10 cellular contexts compared by ENCODE assay signal in the genomic region with DNA sequence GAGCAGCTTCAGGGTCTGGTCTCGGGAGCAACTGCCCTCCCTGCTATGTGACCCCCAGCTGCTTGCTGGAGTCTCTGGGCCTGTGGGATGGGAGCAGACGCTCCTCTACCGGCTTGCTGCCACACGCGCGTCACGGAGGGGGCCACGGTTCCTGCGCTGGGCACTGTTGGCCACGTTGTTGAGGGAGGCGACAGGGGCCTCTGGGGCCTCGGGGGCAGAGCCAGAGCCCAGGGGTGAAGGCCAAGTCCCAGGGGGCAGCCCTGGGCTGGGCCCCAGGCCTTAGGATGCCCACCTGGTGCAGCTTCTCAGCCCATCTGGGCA.
"Had no signal": no experiment of that assay in that cellular context is flagged by ENCODE, and none has a peak within 500 bp of the region (broad histone marks: within the 10 kb centered on the region; RNA-seq: fewer than 3 reads in every experiment).

No MANE protein-coding gene starts in this region.

- DNase-seq: endodermal cell; occipital lobe; stimulated activated CD4-positive, alpha-beta T cell treated with anti-CD3 and anti-CD28 coated beads, Interleukin-4, amount 100 ng/mL, for 24 hours; stimulated activated naive CD8-positive, alpha-beta T cell treated with anti-CD3 and anti-CD28 coated beads, Interleukin-15, amount 100 ng/mL, for 72 hours; tibial artery had no signal

- H3K9me3 Mint-ChIP-seq: activated naive CD4-positive, alpha-beta T cell treated with anti-CD3 and anti-CD28 coated beads, Interleukin-2, amount 50 U/mL, for 24 hours; activated T-helper 2 cell treated with anti-CD3 and anti-CD28 coated beads, Interferon-gamma antibody, Interleukin-2, Interleukin-4, amounts not matched to agents 10 μg/mL and 5 μg/mL and 100 μg/mL, durations not matched to agents 14 hours and 24 hours and 36 hours; brain; dendritic cell treated with granulocyte-macrophage colony-stimulating factor and Interleukin-4, amounts not matched to agents 40 ng/mL and 50 ng/mL, for 4 days; endodermal cell; natural killer cell treated with Interleukin-12 subunit alpha and Interleukin-12 subunit beta and Interleukin-15 and Interleukin-18, amount 100 ng/mL, for 72 hours; stimulated activated naive CD8-positive, alpha-beta T cell treated with anti-CD3 and anti-CD28 coated beads, Interleukin-15, amount 100 ng/mL, for 72 hours had no signal

- H3K36me3 Mint-ChIP-seq: activated naive CD4-positive, alpha-beta T cell treated with anti-CD3 and anti-CD28 coated beads, Interleukin-2, amount 50 U/mL, for 24 hours; brain; natural killer cell treated with Interleukin-12 subunit alpha and Interleukin-12 subunit beta and Interleukin-15 and Interleukin-18, amount 100 ng/mL, for 72 hours had no signal

- H3K27ac ChIP-seq: tibial artery had no signal

- H3K27ac Mint-ChIP-seq: activated T-helper 2 cell treated with anti-CD3 and anti-CD28 coated beads, Interferon-gamma antibody, Interleukin-2, Interleukin-4, amounts not matched to agents 10 μg/mL and 5 μg/mL and 100 μg/mL, durations not matched to agents 14 hours and 24 hours and 36 hours; dendritic cell treated with granulocyte-macrophage colony-stimulating factor and Interleukin-4, amounts not matched to agents 40 ng/mL and 50 ng/mL, for 4 days; endodermal cell; natural killer cell treated with Interleukin-12 subunit alpha and Interleukin-12 subunit beta and Interleukin-15 and Interleukin-18, amount 100 ng/mL, for 72 hours; stimulated activated naive CD8-positive, alpha-beta T cell treated with anti-CD3 and anti-CD28 coated beads, Interleukin-15, amount 100 ng/mL, for 72 hours had no signal

- H3K9me3 ChIP-seq: tibial artery had no signal

- H3K4me1 Mint-ChIP-seq: activated naive CD4-positive, alpha-beta T cell treated with anti-CD3 and anti-CD28 coated beads, Interleukin-2, amount 50 U/mL, for 24 hours had no signal

- H3K4me3 ChIP-seq: tibial artery had no signal

- ATAC-seq: natural killer cell treated with Interleukin-12 subunit alpha and Interleukin-12 subunit beta and Interleukin-15 and Interleukin-18, amount 100 ng/mL, for 72 hours; stimulated activated naive CD8-positive, alpha-beta T cell treated with anti-CD3 and anti-CD28 coated beads, Interleukin-15, amount 100 ng/mL, for 72 hours had no signal

- H3K27me3 Mint-ChIP-seq: activated naive CD4-positive, alpha-beta T cell treated with anti-CD3 and anti-CD28 coated beads, Interleukin-2, amount 50 U/mL, for 24 hours; brain; dendritic cell treated with granulocyte-macrophage colony-stimulating factor and Interleukin-4, amounts not matched to agents 40 ng/mL and 50 ng/mL, for 4 days; natural killer cell treated with Interleukin-12 subunit alpha and Interleukin-12 subunit beta and Interleukin-15 and Interleukin-18, amount 100 ng/mL, for 72 hours; stimulated activated naive CD8-positive, alpha-beta T cell treated with anti-CD3 and anti-CD28 coated beads, Interleukin-15, amount 100 ng/mL, for 72 hours had no signal

- H3K4me3 Mint-ChIP-seq: activated naive CD4-positive, alpha-beta T cell treated with anti-CD3 and anti-CD28 coated beads, Interleukin-2, amount 50 U/mL, for 24 hours; brain; dendritic cell treated with granulocyte-macrophage colony-stimulating factor and Interleukin-4, amounts not matched to agents 40 ng/mL and 50 ng/mL, for 4 days; endodermal cell; natural killer cell treated with Interleukin-12 subunit alpha and Interleukin-12 subunit beta and Interleukin-15 and Interleukin-18, amount 100 ng/mL, for 72 hours; stimulated activated naive CD8-positive, alpha-beta T cell treated with anti-CD3 and anti-CD28 coated beads, Interleukin-15, amount 100 ng/mL, for 72 hours had no signal

- H3K4me1 ChIP-seq: tibial artery had no signal
